Comparison of ENCODE assay signal across 9 cellular contexts in the genomic region with DNA sequence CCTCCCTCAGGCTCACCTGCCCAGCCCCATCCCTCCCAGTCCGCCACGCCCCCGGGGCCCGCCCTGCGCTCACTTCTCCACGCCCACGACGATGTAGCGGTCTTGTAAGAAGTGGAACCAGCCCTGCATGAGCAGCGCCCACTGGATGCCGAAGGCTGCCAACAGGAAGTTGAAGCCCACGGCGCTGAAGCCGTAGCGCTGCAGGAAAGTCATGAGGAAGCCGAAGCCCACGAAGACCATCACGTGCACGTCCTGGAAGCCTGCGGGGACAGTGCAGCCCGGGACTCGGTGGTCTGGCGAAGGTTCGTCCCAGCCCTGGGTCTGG. TPM values are rescaled to one million over a fixed set of nuclear protein-coding genes. Genes with fewer than 3 reads are reported as not detected.
A peak's percentile ranks its signal among the peaks of the same experiment; 100 is the strongest.
DNase-seq lines count a peak whose midpoint lies in the region; ATAC-seq lines count a peak whose summit lies in the region.
"Had no signal": no experiment of that assay in that cellular context is flagged by ENCODE, and none has a peak within 500 bp of the region (broad histone marks: within the 10 kb centered on the region; RNA-seq: fewer than 3 reads in every experiment).

No MANE protein-coding gene starts in this region.

- H3K9me3 Mint-ChIP-seq in IgD-negative memory B cell = no peaks in the 10 kb centered on the region
- H3K9me3 Mint-ChIP-seq in stimulated activated effector memory CD8-positive, alpha-beta T cell treated with anti-CD3 and anti-CD28 coated beads, Interleukin-12 subunit alpha, Interleukin-12 subunit beta, amount 100 ng/mL, for 72 hours = no peaks in the 10 kb centered on the region

- H3K36me3 Mint-ChIP-seq in IgD-negative memory B cell = peaks cover 2% of the 10 kb centered on the region
- peaks cover 7% of the 10 kb centered on the region for H3K36me3 Mint-ChIP-seq in stimulated activated effector memory CD8-positive, alpha-beta T cell treated with anti-CD3 and anti-CD28 coated beads, Interleukin-12 subunit alpha, Interleukin-12 subunit beta, amount 100 ng/mL, for 72 hours

- peaks cover 34% of the 10 kb centered on the region for H3K27me3 Mint-ChIP-seq in IgD-negative memory B cell

- ATAC-seq in stimulated activated effector memory CD8-positive, alpha-beta T cell treated with anti-CD3 and anti-CD28 coated beads, Interleukin-12 subunit alpha, Interleukin-12 subunit beta, amount 100 ng/mL, for 72 hours = peak; percentile 68
- ATAC-seq in HG02852 (IDR thresholded peaks at IDR 0.05; ENCODE audit: unreplicated experiment) (no peak), GM21737 (IDR thresholded peaks at IDR 0.05; ENCODE audit: unreplicated experiment) (no peak), GM21423 (IDR thresholded peaks at IDR 0.05; ENCODE audit: unreplicated experiment) (no peak)

- H3K27ac Mint-ChIP-seq in IgD-negative memory B cell = peak overlapping the region in 1 of 3 donors; percentile 71
- H3K27ac Mint-ChIP-seq in stimulated activated effector memory CD8-positive, alpha-beta T cell treated with anti-CD3 and anti-CD28 coated beads, Interleukin-12 subunit alpha, Interleukin-12 subunit beta, amount 100 ng/mL, for 72 hours = no peak overlapping the region

- H3K4me1 Mint-ChIP-seq in IgD-negative memory B cell = peaks cover 3 to 8% (median 7%) of the 10 kb centered on the region in 3 donors
- H3K4me1 Mint-ChIP-seq in stimulated activated effector memory CD8-positive, alpha-beta T cell treated with anti-CD3 and anti-CD28 coated beads, Interleukin-12 subunit alpha, Interleukin-12 subunit beta, amount 100 ng/mL, for 72 hours = peaks cover 9% of the 10 kb centered on the region

- DNase-seq in activated CD4-positive, alpha-beta T cell treated with anti-CD3 and anti-CD28 coated beads, Interleukin-2, amount 50 U/mL, for 4 hours = peak; percentile 17
- DNase-seq in iPS-NIHi7 (ENCODE audit: extremely low spot score) (peak; percentile 63), NCI-H2171 treated with DMSO at 0.1 percent for 48 hours (lab: John Stamatoyannopoulos, UW) (no peak)
- DNase-seq in stimulated activated effector memory CD8-positive, alpha-beta T cell treated with anti-CD3 and anti-CD28 coated beads, Interleukin-12 subunit alpha, Interleukin-12 subunit beta, amount 100 ng/mL, for 72 hours (ENCODE audit: low spot score in 2 of 2) = no peak
- DNase-seq: SK-N-SH had no signal

- peak overlapping the region in 3 of 4 donors; percentile 54 to 83 (median 73) for H3K4me3 Mint-ChIP-seq in IgD-negative memory B cell
- peak overlapping the region; percentile 23 for H3K4me3 Mint-ChIP-seq in stimulated activated effector memory CD8-positive, alpha-beta T cell treated with anti-CD3 and anti-CD28 coated beads, Interleukin-12 subunit alpha, Interleukin-12 subunit beta, amount 100 ng/mL, for 72 hours

RNA-seq across cellular contexts. Expression of gene RHCG, which starts 9.7 kb away (rescaled TPM):
- not detected for polyA plus RNA-seq in IgD-negative memory B cell
- polyA plus RNA-seq: SK-N-SH had no signal

Comparison
In these comparisons a context has a peak if more than half of its experiments do, and no peak if none do; other contexts are left out.
1. DNase-seq: peak in activated CD4-positive, alpha-beta T cell treated with anti-CD3 and anti-CD28 coated beads, Interleukin-2, amount 50 U/mL, for 4 hours (2 of 2) and iPS-NIHi7 (single experiment); none in stimulated activated effector memory CD8-positive, alpha-beta T cell treated with anti-CD3 and anti-CD28 coated beads, Interleukin-12 subunit alpha, Interleukin-12 subunit beta, amount 100 ng/mL, for 72 hours (0 of 2) and NCI-H2171 treated with DMSO at 0.1 percent for 48 hours (single experiment).